ENCODE assay signal across 8 cellular contexts in genomic region chr22:35482974-35483373, GRCh38. TPM values are rescaled to one million over a fixed set of nuclear protein-coding genes. Genes with fewer than 3 reads are reported as not detected.
"Had no signal": no experiment of that assay in that cellular context is flagged by ENCODE, and none has a peak within 500 bp of the region (broad histone marks: within the 10 kb centered on the region; RNA-seq: fewer than 3 reads in every experiment).

No MANE protein-coding gene starts in this region.

- DNase-seq: GM23248, GOT3, H7, IMR-90, KG1 had no signal

- H3K9ac ChIP-seq: GM23248 had no signal

- H2AFZ ChIP-seq: GM23248 had no signal

- H3K9me3 ChIP-seq: HAP-1 had no signal

- H3K36me3 ChIP-seq: HAP-1 had no signal

- H3K4me3 ChIP-seq: GM23248, HAP-1, K562 had no signal

- H3K27ac ChIP-seq: GM23248 had no signal

- H3K4me1 ChIP-seq: HAP-1 had no signal

RNA-seq across cellular contexts. Expression of gene RASD2, which starts 57.7 kb away (rescaled TPM):
- total RNA-seq: HT-29 had no signal
- polyA plus RNA-seq: K562 had no signal
